26 cellular contexts compared by ENCODE assay signal in the genomic region with DNA sequence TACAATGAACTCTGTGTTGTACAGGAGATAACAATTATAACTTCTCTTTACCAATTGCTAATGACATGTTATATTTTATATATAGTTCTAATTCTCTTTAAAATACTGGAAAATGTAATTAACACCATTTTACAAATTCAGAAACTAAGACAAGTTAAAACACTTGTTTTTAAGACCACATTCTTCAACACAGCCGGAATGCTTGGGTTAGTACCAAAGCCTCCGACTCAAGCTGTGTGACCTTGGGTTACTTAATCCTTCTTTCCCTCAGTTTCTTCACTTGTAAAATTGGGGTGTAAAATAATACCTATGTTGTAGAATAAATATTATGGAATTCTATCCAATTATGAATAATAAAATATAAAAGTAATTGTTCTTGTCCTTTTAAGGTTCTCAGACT.
"Had no signal": no experiment of that assay in that cellular context is flagged by ENCODE, and none has a peak within 500 bp of the region (broad histone marks: within the 10 kb centered on the region; RNA-seq: fewer than 3 reads in every experiment).

No MANE protein-coding gene starts in this region.

- FAIRE-seq: colon, small intestine had no signal

- H3K27me3 Mint-ChIP-seq: dendritic cell treated with granulocyte-macrophage colony-stimulating factor and Interleukin-4, amounts not matched to agents 40 ng/mL and 50 ng/mL, for 4 days; effector memory CD8-positive, alpha-beta T cell; memory B cell; naive thymus-derived CD4-positive, alpha-beta T cell; stimulated activated naive CD8-positive, alpha-beta T cell treated with anti-CD3 and anti-CD28 coated beads, Interleukin-15, Interleukin-2, amounts not matched to agents 100 ng/mL and 50 ng/mL, for 24 hours had no signal

- H3K36me3 ChIP-seq: esophagus squamous epithelium, left ventricle myocardium inferior, lower lobe of right lung, right atrium auricular region, sigmoid colon, tibial artery, upper lobe of left lung, uterus had no signal

- H3K27ac ChIP-seq: esophagus squamous epithelium, foreskin keratinocyte, left ventricle myocardium inferior, lower lobe of right lung, parathyroid adenoma, psoas muscle, right atrium auricular region, sigmoid colon, tibial artery, upper lobe of left lung, uterus had no signal

- H3K9ac ChIP-seq: parathyroid adenoma had no signal

- H3K27me3 ChIP-seq: esophagus squamous epithelium, foreskin keratinocyte, right atrium auricular region, sigmoid colon, tibial artery, upper lobe of left lung, uterus had no signal

- H3K36me3 Mint-ChIP-seq: immature natural killer cell; memory B cell; naive thymus-derived CD4-positive, alpha-beta T cell; stimulated activated effector memory CD8-positive, alpha-beta T cell treated with anti-CD3 and anti-CD28 coated beads, Interleukin-12 subunit alpha, Interleukin-12 subunit beta, amount 100 ng/mL, for 72 hours had no signal

- H3K79me2 ChIP-seq: parathyroid adenoma had no signal

- H2AFZ ChIP-seq: parathyroid adenoma had no signal

- H3K9me3 ChIP-seq: esophagus squamous epithelium, left ventricle myocardium inferior, lower lobe of right lung, psoas muscle, right atrium auricular region, sigmoid colon, tibial artery, upper lobe of left lung, uterus had no signal

- H3K4me1 ChIP-seq: esophagus squamous epithelium, left ventricle myocardium inferior, lower lobe of right lung, parathyroid adenoma, psoas muscle, right atrium auricular region, sigmoid colon, tibial artery, upper lobe of left lung, uterus had no signal

- H3K4me3 ChIP-seq: esophagus squamous epithelium, left ventricle myocardium inferior, lower lobe of right lung, psoas muscle, right atrium auricular region, sigmoid colon, tibial artery, upper lobe of left lung, uterus had no signal

- H3K27ac Mint-ChIP-seq: dendritic cell treated with granulocyte-macrophage colony-stimulating factor and Interleukin-4, amounts not matched to agents 40 ng/mL and 50 ng/mL, for 4 days; effector memory CD8-positive, alpha-beta T cell; immature natural killer cell; memory B cell; naive thymus-derived CD4-positive, alpha-beta T cell; nephron progenitor cell; stimulated activated effector memory CD8-positive, alpha-beta T cell treated with anti-CD3 and anti-CD28 coated beads, Interleukin-12 subunit alpha, Interleukin-12 subunit beta, amount 100 ng/mL, for 72 hours; stimulated activated naive CD8-positive, alpha-beta T cell treated with anti-CD3 and anti-CD28 coated beads, Interleukin-15, Interleukin-2, amounts not matched to agents 100 ng/mL and 50 ng/mL, for 24 hours had no signal

- H3K9me3 Mint-ChIP-seq: dendritic cell treated with granulocyte-macrophage colony-stimulating factor and Interleukin-4, amounts not matched to agents 40 ng/mL and 50 ng/mL, for 4 days; nephron progenitor cell had no signal

- ATAC-seq: effector memory CD8-positive, alpha-beta T cell; left cardiac atrium; lower lobe of right lung; naive thymus-derived CD4-positive, alpha-beta T cell; psoas muscle; stimulated activated effector memory CD8-positive, alpha-beta T cell treated with anti-CD3 and anti-CD28 coated beads, Interleukin-12 subunit alpha, Interleukin-12 subunit beta, amount 100 ng/mL, for 72 hours had no signal

- H3K4me1 Mint-ChIP-seq: immature natural killer cell; memory B cell; naive thymus-derived CD4-positive, alpha-beta T cell; nephron progenitor cell; stimulated activated effector memory CD8-positive, alpha-beta T cell treated with anti-CD3 and anti-CD28 coated beads, Interleukin-12 subunit alpha, Interleukin-12 subunit beta, amount 100 ng/mL, for 72 hours had no signal

- H3K4me3 Mint-ChIP-seq: dendritic cell treated with granulocyte-macrophage colony-stimulating factor and Interleukin-4, amounts not matched to agents 40 ng/mL and 50 ng/mL, for 4 days; effector memory CD8-positive, alpha-beta T cell; immature natural killer cell; memory B cell; naive thymus-derived CD4-positive, alpha-beta T cell; nephron progenitor cell; stimulated activated effector memory CD8-positive, alpha-beta T cell treated with anti-CD3 and anti-CD28 coated beads, Interleukin-12 subunit alpha, Interleukin-12 subunit beta, amount 100 ng/mL, for 72 hours; stimulated activated naive CD8-positive, alpha-beta T cell treated with anti-CD3 and anti-CD28 coated beads, Interleukin-15, Interleukin-2, amounts not matched to agents 100 ng/mL and 50 ng/mL, for 24 hours had no signal

- DNase-seq: effector memory CD8-positive, alpha-beta T cell; esophagus squamous epithelium; immature natural killer cell; kidney; left cardiac atrium; left ventricle myocardium inferior; lower lobe of right lung; midbrain; naive thymus-derived CD4-positive, alpha-beta T cell; nephron progenitor cell; psoas muscle; sigmoid colon; small intestine; stimulated activated CD4-positive, alpha-beta T cell treated with anti-CD3 and anti-CD28 coated beads, Interleukin-4, amount 100 ng/mL, for 1 hour; stimulated activated CD8-positive, alpha-beta memory T cell treated with anti-CD3 and anti-CD28 coated beads, Interleukin-4, amount 100 ng/mL, for 48 hours; tibial artery; upper lobe of left lung; uterus had no signal
